ENCODE assay signal across 9 cellular contexts in the genomic region with DNA sequence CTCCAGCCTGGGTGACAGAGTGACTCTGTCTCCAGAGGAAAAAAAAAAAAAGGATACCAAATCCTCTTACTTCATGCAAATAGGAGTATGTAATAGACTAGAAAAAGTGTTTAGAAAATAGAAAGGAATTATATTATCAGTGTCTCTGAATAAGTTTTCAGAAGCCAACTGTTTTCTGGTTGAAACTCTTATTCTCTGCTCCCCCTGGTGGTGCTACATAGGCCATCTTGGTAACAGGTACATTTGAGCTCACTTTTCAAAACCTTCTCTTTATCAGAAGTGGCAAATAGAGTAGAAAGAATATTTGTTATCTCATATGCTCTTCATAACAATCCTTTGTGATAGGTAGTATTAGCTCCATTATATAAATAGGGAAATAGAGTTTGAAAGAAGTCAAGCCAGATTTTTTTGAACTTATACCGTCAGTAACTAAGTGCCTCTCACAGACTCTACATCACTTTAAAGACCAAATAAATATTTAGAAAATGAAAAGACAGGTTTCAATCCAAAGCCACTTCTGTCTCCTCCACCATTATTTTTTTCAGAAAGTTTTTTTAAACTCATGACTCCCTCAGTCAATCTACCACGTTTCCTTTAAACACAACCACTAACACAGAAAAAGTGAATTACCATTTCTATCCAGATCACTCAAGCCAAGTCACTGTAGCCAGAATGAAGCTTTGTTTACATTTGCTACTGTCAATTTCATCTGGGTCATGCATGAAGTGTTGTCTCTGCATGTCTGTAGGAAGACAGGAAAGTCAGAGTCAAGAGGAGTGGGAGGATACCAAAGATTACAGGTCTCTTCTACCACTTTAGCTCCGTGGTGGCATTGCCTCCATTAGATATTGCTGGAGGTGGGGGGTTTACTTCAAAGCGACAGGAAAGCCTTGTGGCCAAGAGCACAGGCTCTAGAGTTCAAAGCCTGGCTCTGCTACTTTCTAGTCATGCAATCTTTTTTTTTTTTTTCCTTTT. TPM values are rescaled to one million over a fixed set of nuclear protein-coding genes. Genes with fewer than 3 reads are reported as not detected.
DNase-seq lines count a peak whose midpoint lies in the region; ATAC-seq and TF ChIP-seq lines count a peak whose summit lies in the region.
"Had no signal": no experiment of that assay in that cellular context is flagged by ENCODE, and none has a peak within 500 bp of the region (broad histone marks: within the 10 kb centered on the region; RNA-seq: fewer than 3 reads in every experiment).

No MANE protein-coding gene starts in this region.

- H3K27me3 Mint-ChIP-seq in CD4-positive, CD25-positive, alpha-beta regulatory T cell: no peaks in the 10 kb centered on the region
- H3K27me3 Mint-ChIP-seq in activated T-cell treated with anti-CD3 and anti-CD28 coated beads, Interleukin-2, amount 50 U/mL, for 4 hours (ENCODE audit: low read depth): no peaks in the 10 kb centered on the region

- H3K27me3 ChIP-seq in CD4-positive, CD25-positive, alpha-beta regulatory T cell (ENCODE audit: control insufficient read depth, insufficient read depth, low read length): no peaks in the 10 kb centered on the region
- H3K27me3 ChIP-seq: neutrophil had no signal

- H3K27ac ChIP-seq in CD4-positive, CD25-positive, alpha-beta regulatory T cell (ENCODE audit: insufficient read depth, low read length, poor library complexity, severe bottlenecking): no peak overlapping the region
- H3K27ac ChIP-seq: neutrophil had no signal

- no peak overlapping the region for H3K27ac Mint-ChIP-seq in CD4-positive, CD25-positive, alpha-beta regulatory T cell

- peak; percentile 24 to 71 (median 56) for DNase-seq in CD4-positive, CD25-positive, alpha-beta regulatory T cell
- peak; percentile 77 for DNase-seq in NCI-H345 (lab: John Stamatoyannopoulos, UW)
- peak; percentile 46 for DNase-seq in activated T-cell treated with anti-CD3 and anti-CD28 coated beads, Interleukin-2, amount 50 U/mL, for 4 hours
- DNase-seq in fibroblast of villous mesenchyme (ENCODE audit: low read depth): peak; percentile 35
- DNase-seq in stimulated activated CD8-positive, alpha-beta memory T cell treated with anti-CD3 and anti-CD28 coated beads, Interleukin-15, amount 100 ng/mL, for 1 hour (ENCODE audit: low read depth): peak; percentile 22
- DNase-seq in NCI-H1436 treated with DMSO at 0.1 percent for 48 hours (lab: John Stamatoyannopoulos, UW): no peak
- DNase-seq in hepatic stellate cell (ENCODE audit: low spot score): no peak

- H3K9me3 ChIP-seq in CD4-positive, CD25-positive, alpha-beta regulatory T cell (ENCODE audit: control insufficient read depth in 2 of 2, low read length in 2 of 2): no peaks in the 10 kb centered on the region
- H3K9me3 ChIP-seq: neutrophil had no signal

- H3K4me3 Mint-ChIP-seq in CD4-positive, CD25-positive, alpha-beta regulatory T cell: no peak overlapping the region
- no peak overlapping the region for H3K4me3 Mint-ChIP-seq in activated T-cell treated with anti-CD3 and anti-CD28 coated beads, Interleukin-2, amount 50 U/mL, for 4 hours

- H3K4me3 ChIP-seq in CD4-positive, CD25-positive, alpha-beta regulatory T cell (ENCODE audit: low read depth, low read length): no peak overlapping the region
- H3K4me3 ChIP-seq in fibroblast of villous mesenchyme (ENCODE audit: low read depth, low read length): no peak overlapping the region

- H3K4me1 Mint-ChIP-seq in CD4-positive, CD25-positive, alpha-beta regulatory T cell: peaks cover 5 to 14% (median 11%) of the 10 kb centered on the region in 4 donors
- peaks cover 38% of the 10 kb centered on the region for H3K4me1 Mint-ChIP-seq in activated T-cell treated with anti-CD3 and anti-CD28 coated beads, Interleukin-2, amount 50 U/mL, for 4 hours (ENCODE audit: low read depth)

- peak; percentile 63 for TF ChIP-seq CTCF in fibroblast of villous mesenchyme (IDR thresholded peaks at IDR 0.05; ENCODE audit: insufficient read depth, low read depth, low read length)

- H3K4me1 ChIP-seq in CD4-positive, CD25-positive, alpha-beta regulatory T cell (ENCODE audit: control insufficient read depth, insufficient read depth, low read length, poor library complexity, severe bottlenecking): no peaks in the 10 kb centered on the region

- peak; percentile 50 to 72 for ATAC-seq in CD4-positive, CD25-positive, alpha-beta regulatory T cell (ENCODE audit: low read depth in 2 of 2)
- ATAC-seq in GM19463 (IDR thresholded peaks at IDR 0.05; ENCODE audit: unreplicated experiment): peak; percentile 21
- peak; percentile 86 to 89 for ATAC-seq in activated T-cell treated with anti-CD3 and anti-CD28 coated beads, Interleukin-2, amount 50 U/mL, for 4 hours

- no peaks in the 10 kb centered on the region for H3K36me3 ChIP-seq in CD4-positive, CD25-positive, alpha-beta regulatory T cell (ENCODE audit: control insufficient read depth, insufficient read depth, low read length)
- H3K36me3 ChIP-seq: neutrophil had no signal

- no peaks in the 10 kb centered on the region for H3K36me3 Mint-ChIP-seq in CD4-positive, CD25-positive, alpha-beta regulatory T cell
- H3K36me3 Mint-ChIP-seq in activated T-cell treated with anti-CD3 and anti-CD28 coated beads, Interleukin-2, amount 50 U/mL, for 4 hours (ENCODE audit: insufficient read depth): no peaks in the 10 kb centered on the region

- H3K9me3 Mint-ChIP-seq in CD4-positive, CD25-positive, alpha-beta regulatory T cell: no peaks in the 10 kb centered on the region
- H3K9me3 Mint-ChIP-seq in activated T-cell treated with anti-CD3 and anti-CD28 coated beads, Interleukin-2, amount 50 U/mL, for 4 hours: no peaks in the 10 kb centered on the region

RNA-seq across cellular contexts. Expression of a gene that starts 45.6 kb away (rescaled TPM):
- total RNA-seq in CD4-positive, CD25-positive, alpha-beta regulatory T cell: not detected
- polyA plus RNA-seq in CD4-positive, CD25-positive, alpha-beta regulatory T cell: under 1 TPM in 3 of 4 donors, not detected in 1; 0.20 to 0.35 (median 0.30) TPM
- total RNA-seq in activated T-cell treated with anti-CD3 and anti-CD28 coated beads, Interleukin-2, amount 50 U/mL, for 4 hours: 10 to 100 TPM in 1 of 3 donors, 1 to 10 TPM in 2; 7.5 to 14.4 (median 8.6) TPM
- total RNA-seq in fibroblast of villous mesenchyme: not detected in 2 replicates

Comparison
In these comparisons a context has a peak if more than half of its experiments do, and no peak if none do; other contexts are left out.
1. ATAC-seq: peak in every context shown above with its lines; median percentile 88 in activated T-cell treated with anti-CD3 and anti-CD28 coated beads, Interleukin-2, amount 50 U/mL, for 4 hours; 61 in CD4-positive, CD25-positive, alpha-beta regulatory T cell; 21 in GM19463.
2. DNase-seq: peak in CD4-positive, CD25-positive, alpha-beta regulatory T cell (3 of 3), NCI-H345 (single experiment), activated T-cell treated with anti-CD3 and anti-CD28 coated beads, Interleukin-2, amount 50 U/mL, for 4 hours (single experiment), fibroblast of villous mesenchyme (single experiment) and stimulated activated CD8-positive, alpha-beta memory T cell treated with anti-CD3 and anti-CD28 coated beads, Interleukin-15, amount 100 ng/mL, for 1 hour (single experiment); none in NCI-H1436 treated with DMSO at 0.1 percent for 48 hours (single experiment) and hepatic stellate cell (single experiment).